15 cellular contexts compared by ENCODE assay signal in the genomic region with DNA sequence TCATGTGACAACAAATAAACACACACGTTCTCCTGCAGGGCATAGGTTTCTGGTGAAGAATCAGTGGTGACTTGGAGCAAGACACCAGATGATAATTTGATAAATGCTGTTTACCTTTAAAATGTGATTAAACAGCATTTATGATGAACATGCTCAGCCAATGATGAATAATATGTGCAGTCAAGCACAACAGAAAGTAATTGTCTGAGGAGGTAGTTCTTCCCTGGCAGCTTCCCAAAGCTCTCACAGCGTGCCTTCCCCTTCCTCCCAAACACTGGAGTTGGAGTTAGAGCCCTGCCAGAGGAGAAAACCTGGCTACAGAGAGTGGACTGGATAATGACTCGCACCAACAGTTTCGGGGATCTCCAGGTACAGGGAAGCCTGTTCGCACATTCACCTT.
A peak's percentile ranks its signal among the peaks of the same experiment; 100 is the strongest.
DNase-seq lines count a peak whose midpoint lies in the region; ATAC-seq and TF ChIP-seq lines count a peak whose summit lies in the region.
"Had no signal": no experiment of that assay in that cellular context is flagged by ENCODE, and none has a peak within 500 bp of the region (broad histone marks: within the 10 kb centered on the region; RNA-seq: fewer than 3 reads in every experiment).

No MANE protein-coding gene starts in this region.

- H3K9me2 ChIP-seq in PC-3 (replicated peaks; ENCODE audit: low read length): no peaks in the 10 kb centered on the region

- in situ Hi-C loops in Caki2 (cut with HindIII; ENCODE audit: low pct_unique_long_range_greater_than_20kb, low sequenced_read_pairs): no loop called here

- no peak overlapping the region for H3K4me2 ChIP-seq in PC-3 (ENCODE audit: low read length)

- peak; percentile 3 for DNase-seq in Caki2 (ENCODE audit: low read depth)
- peak; percentile 60 for DNase-seq in NCI-H1092 treated with DMSO at 0.1 percent for 48 hours (lab: John Stamatoyannopoulos, UW)
- peak; percentile 48 for DNase-seq in PC-3
- peak; percentile 15 for DNase-seq in epithelial cell of proximal tubule (ENCODE audit: low read depth)
- DNase-seq in DMS 273 treated with DMSO at 0.1 percent for 48 hours (lab: John Stamatoyannopoulos, UW): no peak
- DNase-seq in SHP77 (lab: John Stamatoyannopoulos, UW): no peak
- DNase-seq: activated CD4-positive, alpha-beta T cell treated with anti-CD3 and anti-CD28 coated beads for 4 hours; activated naive CD4-positive, alpha-beta T cell treated with anti-CD3 and anti-CD28 coated beads for 36 hours; Calu3; lower lobe of right lung; natural killer cell; NCI-H1048 had no signal

- H3F3A ChIP-seq in PC-3 (ENCODE audit: low read length, unreplicated experiment): no peaks in the 10 kb centered on the region

- no peaks in the 10 kb centered on the region for H4K20me1 ChIP-seq in PC-3 (ENCODE audit: low read length)

- ATAC-seq in PC-3 (peak; percentile 20; the same call in 1 of the 2 replicates), GM21526 (IDR thresholded peaks at IDR 0.05; ENCODE audit: low FRiP score, unreplicated experiment) (no peak), HG02870 (IDR thresholded peaks at IDR 0.05; ENCODE audit: unreplicated experiment) (no peak)
- ATAC-seq: gastroesophageal sphincter, lower lobe of right lung, natural killer cell had no signal

- H2AFZ ChIP-seq in PC-3 (ENCODE audit: low read length): no peak overlapping the region

- H3K4me3 ChIP-seq in PC-3 (ENCODE audit: low read length) (no peak overlapping the region), epithelial cell of proximal tubule (ENCODE audit: low read depth, low read length) (no peak overlapping the region)
- H3K4me3 ChIP-seq: gastroesophageal sphincter, lower lobe of right lung had no signal

- no peaks in the 10 kb centered on the region for H3K79me2 ChIP-seq in PC-3 (ENCODE audit: low read length)

- intact Hi-C loops in PC-3 (cut with micrococcal nuclease): no loop called here

- no peak overlapping the region for H3K27ac ChIP-seq in PC-3 (ENCODE audit: low read length)
- H3K27ac ChIP-seq: gastroesophageal sphincter, lower lobe of right lung had no signal

- H3K4me1 ChIP-seq in PC-3 (ENCODE audit: insufficient read depth, low read length): peaks cover 7% of the 10 kb centered on the region; the same call in 1 of the 2 replicates
- H3K4me1 ChIP-seq: gastroesophageal sphincter, lower lobe of right lung had no signal

- no peaks in the 10 kb centered on the region for H3K36me3 ChIP-seq in PC-3 (ENCODE audit: low read depth, low read length)
- H3K36me3 ChIP-seq: gastroesophageal sphincter, lower lobe of right lung had no signal

- H3K27me3 ChIP-seq in PC-3 (ENCODE audit: low read length): no peaks in the 10 kb centered on the region
- H3K27me3 ChIP-seq: gastroesophageal sphincter had no signal

- TF ChIP-seq CTCF in PC-3 (conservative IDR thresholded peaks at IDR 0.05; ENCODE audit: low read depth, low read length): no peak
- TF ChIP-seq CTCF in epithelial cell of proximal tubule (conservative IDR thresholded peaks at IDR 0.05; ENCODE audit: low read depth, low read length): no peak

- H3K9ac ChIP-seq in PC-3 (ENCODE audit: low read length): no peak overlapping the region

- CTCF ChIA-PET in PC-3 (lab: Charles Lee): interaction anchor here (0.6 kb wide), 1 partner anchor 405 kb away, joined by 3 read pairs; no protein-coding TSS in a partner anchor

- no TSS peak for BruUV-seq in PC-3 (replicated peaks; lab: Mats Ljungman, UMichigan)

- no peaks in the 10 kb centered on the region for H3K9me3 ChIP-seq in PC-3 (ENCODE audit: low read length)
- H3K9me3 ChIP-seq: gastroesophageal sphincter, lower lobe of right lung had no signal

- POLR2A ChIA-PET in PC-3 (lab: Charles Lee; ENCODE audit: unreplicated experiment): no interaction called here

Comparison
In these comparisons a context has a peak if more than half of its experiments do, and no peak if none do; other contexts are left out.
1. DNase-seq: peak in Caki2 (single experiment), NCI-H1092 treated with DMSO at 0.1 percent for 48 hours (single experiment), PC-3 (single experiment) and epithelial cell of proximal tubule (single experiment); none in DMS 273 treated with DMSO at 0.1 percent for 48 hours (single experiment) and SHP77 (0 of 2).